2 cellular contexts compared by ENCODE assay signal in the genomic region with DNA sequence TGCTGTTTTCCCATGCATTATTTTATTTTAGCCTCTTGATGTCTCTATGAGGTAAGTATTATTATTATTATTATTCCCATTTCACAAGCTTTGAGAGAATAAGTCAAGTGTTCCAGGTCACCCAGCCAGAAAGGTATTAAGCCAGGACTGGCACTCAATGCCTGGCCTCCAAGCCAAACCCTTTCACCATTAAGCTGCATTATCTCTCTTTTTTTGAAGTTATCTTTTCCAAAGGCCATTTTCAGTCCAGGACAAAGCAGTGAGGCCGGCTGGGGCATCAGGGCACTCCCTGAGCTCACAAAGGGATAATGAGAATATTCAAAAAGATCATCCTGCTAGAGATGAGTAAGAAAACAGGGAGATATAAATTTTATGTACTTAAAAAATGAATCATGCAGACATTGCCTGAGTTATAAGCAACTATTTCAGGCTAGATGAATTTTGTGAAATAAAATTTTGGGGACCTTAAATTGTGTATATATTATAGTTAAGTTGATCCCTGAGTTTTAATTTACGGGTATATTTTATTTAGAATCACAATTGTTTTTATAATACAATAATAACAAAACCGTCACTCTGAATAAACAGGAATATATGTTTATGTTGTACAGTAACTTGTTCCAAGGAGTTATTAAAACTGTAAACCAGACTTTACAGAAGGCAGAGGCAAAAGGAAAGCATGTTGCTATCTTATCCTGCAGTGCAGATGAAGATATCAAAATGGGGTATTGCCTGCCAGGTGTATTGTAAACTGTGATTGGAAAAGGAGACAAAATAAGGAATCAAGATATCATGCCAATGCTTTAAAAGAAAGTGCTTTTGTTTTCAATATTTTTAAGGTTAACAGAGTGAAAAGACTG.
A peak's percentile ranks its signal among the peaks of the same experiment; 100 is the strongest.
TF ChIP-seq lines count a peak whose summit lies in the region.

No MANE protein-coding gene starts in this region.

TF ChIP-seq in SK-N-SH, 30 proteins besides CTCF, POLR2A, EP300 and RAD21:
- TF ChIP-seq GATA2 (CRISPR knock-in tag; IDR thresholded peaks at IDR 0.05) (no peak), NRF1 (IDR thresholded peaks at IDR 0.05; ENCODE audit: low read depth, low read length) (no peak), RCOR1 (IDR thresholded peaks at IDR 0.05; ENCODE audit: low read length) (no peak), FOXM1 (IDR thresholded peaks at IDR 0.05; ENCODE audit: low read depth) (no peak), FOSL2 (IDR thresholded peaks at IDR 0.05; ENCODE audit: borderline replicate concordance, low read depth) (peak; percentile 23; the same call in 1 of the 2 replicates), RXRA (IDR thresholded peaks at IDR 0.05; ENCODE audit: borderline replicate concordance, low read depth) (0 out of 2 replicates have a peak, but pooled peaks have one; percentile 7), MXI1 (IDR thresholded peaks at IDR 0.05; ENCODE audit: low read depth, low read length) (no peak), SMC3 (IDR thresholded peaks at IDR 0.05; ENCODE audit: low read depth, low read length) (no peak), TCF12 (IDR thresholded peaks at IDR 0.05) (peak; percentile 28; the same call in 1 of the 2 replicates), MEF2A (IDR thresholded peaks at IDR 0.05; ENCODE audit: borderline replicate concordance, low read depth) (no peak), SIN3A (IDR thresholded peaks at IDR 0.05; ENCODE audit: borderline replicate concordance, low read depth, low read length) (no peak), JUND (IDR thresholded peaks at IDR 0.05) (peak; percentile 25; the same call in 1 of the 2 replicates), RFX5 (IDR thresholded peaks at IDR 0.05; ENCODE audit: low read length) (no peak), FOXJ3 (CRISPR knock-in tag; IDR thresholded peaks at IDR 0.05) (no peak)
- TF ChIP-seq, protein P1, sequence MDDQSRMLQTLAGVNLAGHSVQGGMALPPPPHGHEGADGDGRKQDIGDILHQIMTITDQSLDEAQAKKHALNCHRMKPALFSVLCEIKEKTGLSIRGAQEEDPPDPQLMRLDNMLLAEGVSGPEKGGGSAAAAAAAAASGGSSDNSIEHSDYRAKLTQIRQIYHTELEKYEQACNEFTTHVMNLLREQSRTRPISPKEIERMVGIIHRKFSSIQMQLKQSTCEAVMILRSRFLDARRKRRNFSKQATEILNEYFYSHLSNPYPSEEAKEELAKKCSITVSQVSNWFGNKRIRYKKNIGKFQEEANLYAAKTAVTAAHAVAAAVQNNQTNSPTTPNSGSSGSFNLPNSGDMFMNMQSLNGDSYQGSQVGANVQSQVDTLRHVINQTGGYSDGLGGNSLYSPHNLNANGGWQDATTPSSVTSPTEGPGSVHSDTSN (IDR thresholded peaks at IDR 0.05), result peak; percentile 37
- TF ChIP-seq, protein P2, sequence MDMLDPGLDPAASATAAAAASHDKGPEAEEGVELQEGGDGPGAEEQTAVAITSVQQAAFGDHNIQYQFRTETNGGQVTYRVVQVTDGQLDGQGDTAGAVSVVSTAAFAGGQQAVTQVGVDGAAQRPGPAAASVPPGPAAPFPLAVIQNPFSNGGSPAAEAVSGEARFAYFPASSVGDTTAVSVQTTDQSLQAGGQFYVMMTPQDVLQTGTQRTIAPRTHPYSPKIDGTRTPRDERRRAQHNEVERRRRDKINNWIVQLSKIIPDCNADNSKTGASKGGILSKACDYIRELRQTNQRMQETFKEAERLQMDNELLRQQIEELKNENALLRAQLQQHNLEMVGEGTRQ (IDR thresholded peaks at IDR 0.05; ENCODE audit: borderline replicate concordance, low read depth, low read length), result no peak

TF ChIP-seq in SK-N-SH treated with all-trans-retinoic acid at 6 μM for 48 hours, 23 proteins besides CTCF, POLR2A, EP300 and RAD21:
- TF ChIP-seq, protein P3, sequence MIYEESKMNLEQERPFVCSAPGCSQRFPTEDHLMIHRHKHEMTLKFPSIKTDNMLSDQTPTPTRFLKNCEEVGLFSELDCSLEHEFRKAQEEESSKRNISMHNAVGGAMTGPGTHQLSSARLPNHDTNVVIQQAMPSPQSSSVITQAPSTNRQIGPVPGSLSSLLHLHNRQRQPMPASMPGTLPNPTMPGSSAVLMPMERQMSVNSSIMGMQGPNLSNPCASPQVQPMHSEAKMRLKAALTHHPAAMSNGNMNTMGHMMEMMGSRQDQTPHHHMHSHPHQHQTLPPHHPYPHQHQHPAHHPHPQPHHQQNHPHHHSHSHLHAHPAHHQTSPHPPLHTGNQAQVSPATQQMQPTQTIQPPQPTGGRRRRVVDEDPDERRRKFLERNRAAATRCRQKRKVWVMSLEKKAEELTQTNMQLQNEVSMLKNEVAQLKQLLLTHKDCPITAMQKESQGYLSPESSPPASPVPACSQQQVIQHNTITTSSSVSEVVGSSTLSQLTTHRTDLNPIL (CRISPR knock-in tag; IDR thresholded peaks at IDR 0.05; ENCODE audit: low read depth), result no peak
- TF ChIP-seq BACH2 (CRISPR knock-in tag; IDR thresholded peaks at IDR 0.05; ENCODE audit: borderline replicate concordance) (no peak), ESRRG (CRISPR knock-in tag; IDR thresholded peaks at IDR 0.05) (no peak), OSR1 (CRISPR knock-in tag; IDR thresholded peaks at IDR 0.05) (no peak), RARB (CRISPR knock-in tag; IDR thresholded peaks at IDR 0.05) (no peak), PPARA (CRISPR knock-in tag; IDR thresholded peaks at IDR 0.05; ENCODE audit: borderline replicate concordance) (no peak), TOX (CRISPR knock-in tag; IDR thresholded peaks at IDR 0.05; ENCODE audit: borderline replicate concordance) (no peak), SNAI2 (CRISPR knock-in tag; IDR thresholded peaks at IDR 0.05) (no peak), CSDC2 (CRISPR knock-in tag; IDR thresholded peaks at IDR 0.05) (no peak), ZFP30 (CRISPR knock-in tag; IDR thresholded peaks at IDR 0.05) (no peak), ZC3H10 (CRISPR knock-in tag; IDR thresholded peaks at IDR 0.05) (no peak), ARNTL (CRISPR knock-in tag; IDR thresholded peaks at IDR 0.05; ENCODE audit: borderline replicate concordance, low read depth) (no peak), ZNF565 (CRISPR knock-in tag; conservative IDR thresholded peaks at IDR 0.05; ENCODE audit: low read depth) (no peak), ZFP3 (CRISPR knock-in tag; IDR thresholded peaks at IDR 0.05) (no peak)
- TF ChIP-seq, protein P4, sequence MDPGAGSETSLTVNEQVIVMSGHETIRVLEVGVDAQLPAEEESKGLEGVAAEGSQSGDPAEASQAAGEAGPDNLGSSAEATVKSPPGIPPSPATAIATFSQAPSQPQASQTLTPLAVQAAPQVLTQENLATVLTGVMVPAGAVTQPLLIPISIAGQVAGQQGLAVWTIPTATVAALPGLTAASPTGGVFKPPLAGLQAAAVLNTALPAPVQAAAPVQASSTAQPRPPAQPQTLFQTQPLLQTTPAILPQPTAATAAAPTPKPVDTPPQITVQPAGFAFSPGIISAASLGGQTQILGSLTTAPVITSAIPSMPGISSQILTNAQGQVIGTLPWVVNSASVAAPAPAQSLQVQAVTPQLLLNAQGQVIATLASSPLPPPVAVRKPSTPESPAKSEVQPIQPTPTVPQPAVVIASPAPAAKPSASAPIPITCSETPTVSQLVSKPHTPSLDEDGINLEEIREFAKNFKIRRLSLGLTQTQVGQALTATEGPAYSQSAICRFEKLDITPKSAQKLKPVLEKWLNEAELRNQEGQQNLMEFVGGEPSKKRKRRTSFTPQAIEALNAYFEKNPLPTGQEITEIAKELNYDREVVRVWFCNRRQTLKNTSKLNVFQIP (CRISPR knock-in tag; IDR thresholded peaks at IDR 0.05; ENCODE audit: borderline replicate concordance, low read depth), result no peak
